Comparison of ENCODE assay signal across 32 cellular contexts in the genomic region with DNA sequence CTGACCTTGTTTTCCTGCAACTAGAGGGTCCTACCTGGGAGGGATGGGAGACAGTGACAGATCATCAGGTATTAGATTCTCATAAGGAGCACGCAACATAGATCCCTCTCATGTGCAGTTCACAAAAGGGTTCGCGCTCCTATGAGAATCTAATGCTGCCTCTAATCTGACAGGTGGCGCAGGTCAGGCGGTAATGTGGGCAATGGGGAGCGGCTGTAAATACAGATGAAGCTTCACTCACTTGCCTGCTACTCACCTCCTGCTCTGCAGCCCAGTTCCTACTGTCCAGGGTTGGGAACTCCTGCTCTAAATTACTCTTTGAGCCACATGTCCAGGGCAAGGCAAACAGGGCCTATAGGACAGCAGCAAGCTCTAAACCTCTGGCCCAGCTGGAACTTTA. TPM values are rescaled to one million over a fixed set of nuclear protein-coding genes. Genes with fewer than 3 reads are reported as not detected.
DNase-seq lines count a peak whose midpoint lies in the region; TF ChIP-seq lines count a peak whose summit lies in the region.
"Had no signal": no experiment of that assay in that cellular context is flagged by ENCODE, and none has a peak within 500 bp of the region (broad histone marks: within the 10 kb centered on the region; RNA-seq: fewer than 3 reads in every experiment).

No MANE protein-coding gene starts in this region.

- H3K36me3 Mint-ChIP-seq in neural crest cell (ENCODE audit: low read depth), result peaks cover 10% of the 10 kb centered on the region
- H3K36me3 Mint-ChIP-seq: CD14-positive monocyte; CD4-positive, alpha-beta memory T cell; CD4-positive, CD25-positive, alpha-beta regulatory T cell; CD8-positive, alpha-beta T cell had no signal

- no peaks in the 10 kb centered on the region for H3K36me3 ChIP-seq in HEK293 (ENCODE audit: control insufficient read depth in 2 of 2, insufficient read depth in 1 of 2, low read length in 2 of 2)
- H3K36me3 ChIP-seq: BE2C; BLaER1; BLaER1 treated with 17β-estradiol and CSF1 and Interleukin-3, amounts not matched to agents 10 nM and 100 nM had no signal

- no peak overlapping the region for H3K27ac ChIP-seq in HEK293 (ENCODE audit: extremely low read depth, low read depth, low read length)
- H3K27ac ChIP-seq: 22Rv1; A549; BLaER1; BLaER1 treated with 17β-estradiol and CSF1 and Interleukin-3, amounts not matched to agents 10 nM and 100 nM; C4-2B had no signal

- CTCF ChIA-PET in HEK293 (lab: Yijun Ruan, JAX), result no interaction called here

- TF ChIP-seq CTCF in HEK293 (tag by site-specific recombination; IDR thresholded peaks at IDR 0.05) (no peak), neural crest cell (conservative IDR thresholded peaks at IDR 0.05) (no peak)

- H3K9me3 ChIP-seq in HEK293 (ENCODE audit: control insufficient read depth, insufficient read depth, low read depth, low read length), result no peaks in the 10 kb centered on the region
- H3K9me3 ChIP-seq: A549, BE2C, Caco-2 had no signal

- peaks cover 52% of the 10 kb centered on the region for H3K4me1 Mint-ChIP-seq in neural crest cell
- H3K4me1 Mint-ChIP-seq: B cell; CD14-positive monocyte; CD4-positive, alpha-beta memory T cell; CD4-positive, CD25-positive, alpha-beta regulatory T cell; CD8-positive, alpha-beta memory T cell had no signal

- H3K4me3 ChIP-seq in HEK293 (ENCODE audit: low read depth, low read length), result no peak overlapping the region
- H3K4me3 ChIP-seq: A549; BLaER1; BLaER1 treated with 17β-estradiol and CSF1 and Interleukin-3, amounts not matched to agents 10 nM and 100 nM had no signal

- no peak overlapping the region for H3K4me3 Mint-ChIP-seq in neural crest cell
- H3K4me3 Mint-ChIP-seq: B cell; CD14-positive monocyte; CD4-positive, alpha-beta memory T cell; CD4-positive, alpha-beta T cell; CD4-positive, CD25-positive, alpha-beta regulatory T cell; CD8-positive, alpha-beta memory T cell; CD8-positive, alpha-beta T cell had no signal

- no peaks in the 10 kb centered on the region for H3K27me3 Mint-ChIP-seq in neural crest cell (ENCODE audit: low read depth)
- H3K27me3 Mint-ChIP-seq: CD4-positive, alpha-beta memory T cell; CD4-positive, alpha-beta T cell; CD4-positive, CD25-positive, alpha-beta regulatory T cell; CD8-positive, alpha-beta memory T cell had no signal

- no peaks in the 10 kb centered on the region for H3K4me1 ChIP-seq in HEK293 (ENCODE audit: control insufficient read depth, insufficient read depth, low read length)
- H3K4me1 ChIP-seq: A549, BE2C, BLaER1, Caco-2 had no signal

- H3K27ac Mint-ChIP-seq in neural crest cell (ENCODE audit: unreplicated experiment), result peak overlapping the region; percentile 20
- H3K27ac Mint-ChIP-seq: B cell; CD14-positive monocyte; CD4-positive, alpha-beta memory T cell; CD4-positive, alpha-beta T cell; CD4-positive, CD25-positive, alpha-beta regulatory T cell; CD8-positive, alpha-beta memory T cell; CD8-positive, alpha-beta T cell had no signal

- DNase-seq in neural crest cell (ENCODE audit: low read depth, low spot score), result no peak
- DNase-seq in Ammon's horn (ENCODE audit: low spot score), result no peak
- DNase-seq in GM19238 (ENCODE audit: insufficient read length, low spot score), result no peak
- DNase-seq: 8988T; ACHN; AML-193; BE2C; C1 segment of cervical spinal cord; Caco-2; Calu3; CD4-positive, alpha-beta memory T cell; CD4-positive, alpha-beta T cell; CD4-positive, CD25-positive, alpha-beta regulatory T cell; CD8-positive, alpha-beta memory T cell; CD8-positive, alpha-beta T cell; COR-L47; DMS 273 treated with DMSO at 0.1 percent for 48 hours; DMS153; DMS53; DMS79; DMS79 treated with DMSO at 0.1 percent for 48 hours; DND-41; EL had no signal

- H3K9me3 Mint-ChIP-seq in neural crest cell, result no peaks in the 10 kb centered on the region
- H3K9me3 Mint-ChIP-seq: CD4-positive, alpha-beta T cell; CD8-positive, alpha-beta T cell had no signal

- POLR2A ChIA-PET in HEK293 (lab: Yijun Ruan, JAX), result no interaction called here

TF ChIP-seq in HEK293, 187 proteins besides CTCF, POLR2A, EP300 and RAD21:
- TF ChIP-seq ZNF610 (tag by site-specific recombination; IDR thresholded peaks at IDR 0.05; ENCODE audit: borderline replicate concordance), result peak; percentile 99
- TF ChIP-seq SP3 (tag by site-specific recombination; IDR thresholded peaks at IDR 0.05), result no peak
- TF ChIP-seq ZNF214 (tag by site-specific recombination; IDR thresholded peaks at IDR 0.05; ENCODE audit: borderline replicate concordance), result no peak
- TF ChIP-seq, protein P1, sequence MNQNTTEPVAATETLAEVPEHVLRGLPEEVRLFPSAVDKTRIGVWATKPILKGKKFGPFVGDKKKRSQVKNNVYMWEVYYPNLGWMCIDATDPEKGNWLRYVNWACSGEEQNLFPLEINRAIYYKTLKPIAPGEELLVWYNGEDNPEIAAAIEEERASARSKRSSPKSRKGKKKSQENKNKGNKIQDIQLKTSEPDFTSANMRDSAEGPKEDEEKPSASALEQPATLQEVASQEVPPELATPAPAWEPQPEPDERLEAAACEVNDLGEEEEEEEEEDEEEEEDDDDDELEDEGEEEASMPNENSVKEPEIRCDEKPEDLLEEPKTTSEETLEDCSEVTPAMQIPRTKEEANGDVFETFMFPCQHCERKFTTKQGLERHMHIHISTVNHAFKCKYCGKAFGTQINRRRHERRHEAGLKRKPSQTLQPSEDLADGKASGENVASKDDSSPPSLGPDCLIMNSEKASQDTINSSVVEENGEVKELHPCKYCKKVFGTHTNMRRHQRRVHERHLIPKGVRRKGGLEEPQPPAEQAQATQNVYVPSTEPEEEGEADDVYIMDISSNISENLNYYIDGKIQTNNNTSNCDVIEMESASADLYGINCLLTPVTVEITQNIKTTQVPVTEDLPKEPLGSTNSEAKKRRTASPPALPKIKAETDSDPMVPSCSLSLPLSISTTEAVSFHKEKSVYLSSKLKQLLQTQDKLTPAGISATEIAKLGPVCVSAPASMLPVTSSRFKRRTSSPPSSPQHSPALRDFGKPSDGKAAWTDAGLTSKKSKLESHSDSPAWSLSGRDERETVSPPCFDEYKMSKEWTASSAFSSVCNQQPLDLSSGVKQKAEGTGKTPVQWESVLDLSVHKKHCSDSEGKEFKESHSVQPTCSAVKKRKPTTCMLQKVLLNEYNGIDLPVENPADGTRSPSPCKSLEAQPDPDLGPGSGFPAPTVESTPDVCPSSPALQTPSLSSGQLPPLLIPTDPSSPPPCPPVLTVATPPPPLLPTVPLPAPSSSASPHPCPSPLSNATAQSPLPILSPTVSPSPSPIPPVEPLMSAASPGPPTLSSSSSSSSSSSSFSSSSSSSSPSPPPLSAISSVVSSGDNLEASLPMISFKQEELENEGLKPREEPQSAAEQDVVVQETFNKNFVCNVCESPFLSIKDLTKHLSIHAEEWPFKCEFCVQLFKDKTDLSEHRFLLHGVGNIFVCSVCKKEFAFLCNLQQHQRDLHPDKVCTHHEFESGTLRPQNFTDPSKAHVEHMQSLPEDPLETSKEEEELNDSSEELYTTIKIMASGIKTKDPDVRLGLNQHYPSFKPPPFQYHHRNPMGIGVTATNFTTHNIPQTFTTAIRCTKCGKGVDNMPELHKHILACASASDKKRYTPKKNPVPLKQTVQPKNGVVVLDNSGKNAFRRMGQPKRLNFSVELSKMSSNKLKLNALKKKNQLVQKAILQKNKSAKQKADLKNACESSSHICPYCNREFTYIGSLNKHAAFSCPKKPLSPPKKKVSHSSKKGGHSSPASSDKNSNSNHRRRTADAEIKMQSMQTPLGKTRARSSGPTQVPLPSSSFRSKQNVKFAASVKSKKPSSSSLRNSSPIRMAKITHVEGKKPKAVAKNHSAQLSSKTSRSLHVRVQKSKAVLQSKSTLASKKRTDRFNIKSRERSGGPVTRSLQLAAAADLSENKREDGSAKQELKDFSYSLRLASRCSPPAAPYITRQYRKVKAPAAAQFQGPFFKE (tag by site-specific recombination; IDR thresholded peaks at IDR 0.05; ENCODE audit: borderline replicate concordance), result no peak
- no peak for TF ChIP-seq ZNF561 (tag by site-specific recombination; IDR thresholded peaks at IDR 0.05; ENCODE audit: borderline replicate concordance)

RNA-seq across cellular contexts. Expression of a gene that starts 46.2 kb away (rescaled TPM):
- 72.4 and 72.8 TPM in 2 replicates for total RNA-seq in neural crest cell
- total RNA-seq: A673; B cell; Caco-2; Calu3; CD4-positive, alpha-beta memory T cell; CD4-positive, alpha-beta T cell; CD4-positive, CD25-positive, alpha-beta regulatory T cell; CD8-positive, alpha-beta memory T cell; CD8-positive, alpha-beta T cell had no signal
